Comparison of ENCODE assay signal across 8 cellular contexts in genomic region chr13:98075048-98075447, GRCh38.
"Had no signal": no experiment of that assay in that cellular context is flagged by ENCODE, and none has a peak within 500 bp of the region (broad histone marks: within the 10 kb centered on the region; RNA-seq: fewer than 3 reads in every experiment).

No MANE protein-coding gene starts in this region.

- H3K9ac ChIP-seq: KMS-11 had no signal

- H3K27ac ChIP-seq: HL-60, KMS-11 had no signal

- DNase-seq: IMR-90, KBM-7, KG1 had no signal

- H3K4me2 ChIP-seq: KMS-11 had no signal

- H3K4me3 ChIP-seq: K562 had no signal

- ATAC-seq: HepG2, K562 had no signal

- FAIRE-seq: HepG2, HTR-8/SVneo, K562 had no signal
